In the genomic region with DNA sequence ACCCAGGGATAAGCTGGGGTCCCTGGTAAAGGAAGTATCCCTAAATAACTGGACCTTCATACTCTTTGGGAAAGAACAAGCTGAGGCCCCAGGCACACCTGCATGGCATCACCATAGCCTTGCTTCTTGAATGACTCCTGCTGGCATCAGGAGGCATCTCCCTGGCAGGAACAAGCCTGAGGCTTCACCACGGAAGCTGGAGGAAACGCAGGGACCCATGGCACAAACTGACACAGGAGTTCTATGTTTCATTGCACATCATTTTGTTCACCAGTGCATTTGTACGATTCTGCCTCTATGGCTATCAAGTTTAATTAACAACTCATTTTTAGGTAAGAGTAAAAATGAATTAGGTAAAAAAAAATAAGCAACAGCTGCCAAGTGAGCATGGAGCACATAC, we compare ENCODE assay signal across 1 cellular context.
TF ChIP-seq lines count a peak whose summit lies in the region.

No MANE protein-coding gene starts in this region.

TF ChIP-seq in IMR-90, 13 proteins besides CTCF, POLR2A, EP300 and RAD21 (continued from another document):
- TF ChIP-seq, protein P1, sequence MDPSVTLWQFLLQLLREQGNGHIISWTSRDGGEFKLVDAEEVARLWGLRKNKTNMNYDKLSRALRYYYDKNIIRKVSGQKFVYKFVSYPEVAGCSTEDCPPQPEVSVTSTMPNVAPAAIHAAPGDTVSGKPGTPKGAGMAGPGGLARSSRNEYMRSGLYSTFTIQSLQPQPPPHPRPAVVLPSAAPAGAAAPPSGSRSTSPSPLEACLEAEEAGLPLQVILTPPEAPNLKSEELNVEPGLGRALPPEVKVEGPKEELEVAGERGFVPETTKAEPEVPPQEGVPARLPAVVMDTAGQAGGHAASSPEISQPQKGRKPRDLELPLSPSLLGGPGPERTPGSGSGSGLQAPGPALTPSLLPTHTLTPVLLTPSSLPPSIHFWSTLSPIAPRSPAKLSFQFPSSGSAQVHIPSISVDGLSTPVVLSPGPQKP (IDR thresholded peaks at IDR 0.05; ENCODE audit: borderline replicate concordance, low read depth, low read length): no peak
- TF ChIP-seq MXI1 (IDR thresholded peaks at IDR 0.05; ENCODE audit: borderline replicate concordance, low read depth, low read length): no peak
- no peak for TF ChIP-seq RCOR1 (IDR thresholded peaks at IDR 0.05; ENCODE audit: insufficient replicate concordance, low read length)
